ENCODE assay signal across 2 cellular contexts in genomic region chr11:133070790-133071189, GRCh38.
A peak's percentile ranks its signal among the peaks of the same experiment; 100 is the strongest.
TF ChIP-seq lines count a peak whose summit lies in the region.

No MANE protein-coding gene starts in this region.

TF ChIP-seq in GM23338, 12 proteins besides CTCF, POLR2A, EP300 and RAD21:
- TF ChIP-seq ZNF462 (CRISPR knock-in tag; IDR thresholded peaks at IDR 0.05) (0 out of 2 replicates have a peak, but pooled peaks have one; percentile 15), EZH2 (IDR thresholded peaks at IDR 0.05; ENCODE audit: low read depth, unreplicated experiment) (no peak)
TF ChIP-seq in GM23338: peak in this region for 1.

TF ChIP-seq in H1, 55 proteins besides CTCF, POLR2A, EP300 and RAD21:
- no peak for TF ChIP-seq EZH2 (IDR thresholded peaks at IDR 0.05; ENCODE audit: low read depth, low read length, severe bottlenecking)
- TF ChIP-seq JUND (IDR thresholded peaks at IDR 0.05; ENCODE audit: low read length), result no peak
- no peak for TF ChIP-seq POU5F1 (IDR thresholded peaks at IDR 0.05; ENCODE audit: low read depth, low read length)
- TF ChIP-seq TEAD4 (IDR thresholded peaks at IDR 0.05; ENCODE audit: low read depth, low read length), result no peak
- no peak for TF ChIP-seq USF2 (IDR thresholded peaks at IDR 0.05; ENCODE audit: low read length)
